11 cellular contexts compared by ENCODE assay signal in the genomic region with DNA sequence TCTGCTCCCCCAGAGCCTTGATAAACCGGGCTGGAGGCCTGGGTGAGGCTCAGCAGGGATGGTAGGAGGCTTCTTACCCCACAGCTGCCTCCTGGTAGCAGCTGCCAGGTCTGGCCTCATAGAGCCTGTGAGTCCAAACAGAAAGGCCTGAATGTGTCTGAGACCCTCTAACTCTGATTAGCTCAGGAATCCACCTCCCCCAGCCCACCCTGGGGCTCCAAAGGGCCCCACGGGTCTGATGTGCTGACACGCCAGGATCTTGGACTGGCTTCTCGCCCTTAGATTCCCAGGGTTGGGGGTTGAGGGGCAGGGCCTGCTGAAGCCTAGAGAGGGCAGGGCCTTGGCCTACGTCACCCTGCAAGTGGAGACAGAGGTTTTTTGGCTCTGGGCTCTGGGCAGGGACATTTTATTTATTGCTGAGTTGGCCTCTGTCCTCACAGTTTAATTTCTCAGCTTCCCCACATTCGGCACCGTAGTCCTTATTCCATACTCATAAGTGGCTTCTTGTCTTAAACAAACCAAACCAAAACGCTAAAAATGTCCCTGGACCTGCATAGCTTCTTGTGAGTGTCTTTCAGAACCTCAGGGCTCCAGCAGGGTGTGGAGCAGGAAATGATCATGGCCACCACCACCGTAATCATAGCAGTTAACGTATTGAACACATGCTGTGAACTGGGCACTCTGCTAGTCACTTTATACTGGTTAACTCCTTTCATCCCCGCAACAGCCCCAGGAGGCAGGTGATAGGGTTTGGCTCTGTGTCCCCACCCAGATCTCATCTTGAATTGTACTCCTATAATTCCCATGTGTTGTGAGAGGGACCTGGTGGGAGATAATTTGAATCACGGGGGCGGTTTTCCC. TPM values are rescaled to one million over a fixed set of nuclear protein-coding genes. Genes with fewer than 3 reads are reported as not detected.
DNase-seq lines count a peak whose midpoint lies in the region; ATAC-seq and TF ChIP-seq lines count a peak whose summit lies in the region.
"Had no signal": no experiment of that assay in that cellular context is flagged by ENCODE, and none has a peak within 500 bp of the region (broad histone marks: within the 10 kb centered on the region; RNA-seq: fewer than 3 reads in every experiment).

No MANE protein-coding gene starts in this region.

- 74 to 75% methylated on average over 13 of the region's 13 CpGs for WGBS in ectodermal cell, 2 experiments
- WGBS in mesendoderm (ENCODE audit: extremely low coverage, insufficient coverage, low lambda C conversion rate): no CpG with 5 or more reads among the region's 13 CpGs
- WGBS in testis, 2 donors: 37 to 46% methylated on average over 13 of the region's 13 CpGs

- H3K36me3 Mint-ChIP-seq in Calu3 (ENCODE audit: insufficient read depth, unreplicated experiment): no peaks in the 10 kb centered on the region

- H3K9ac ChIP-seq in NT2/D1 (ENCODE audit: insufficient read length, low read depth): peak overlapping the region; percentile 3
- H3K9ac ChIP-seq in mesendoderm (ENCODE audit: low read length): peak overlapping the region; percentile 10

- H3K9me3 ChIP-seq in NT2/D1 (ENCODE audit: insufficient read depth, low read length) (no peaks in the 10 kb centered on the region), ectodermal cell (ENCODE audit: control insufficient read depth, low read length) (no peaks in the 10 kb centered on the region), testis (no peaks in the 10 kb centered on the region)

- H4K5ac ChIP-seq in mesendoderm (ENCODE audit: low read length): no peak overlapping the region

- H3K23ac ChIP-seq in mesendoderm (ENCODE audit: low read length): peak overlapping the region; percentile 87

- CTCF ChIA-PET in Calu3 (lab: Charles Lee): no interaction called here

- H3K79me2 ChIP-seq in mesendoderm (ENCODE audit: control insufficient read depth, insufficient read depth, low read length): no peaks in the 10 kb centered on the region

- H3K18ac ChIP-seq in mesendoderm (ENCODE audit: low read length): peak overlapping the region; percentile 79

- H3K4ac ChIP-seq in mesendoderm (ENCODE audit: low read depth, low read length): peak overlapping the region; percentile 90

- H3K4me1 Mint-ChIP-seq in Calu3 (ENCODE audit: low read depth, unreplicated experiment): peaks cover 8% of the 10 kb centered on the region

- H3K27me3 ChIP-seq in NT2/D1 (ENCODE audit: insufficient read depth, insufficient read length): no peaks in the 10 kb centered on the region
- H3K27me3 ChIP-seq in ectodermal cell (ENCODE audit: control insufficient read depth, insufficient read depth, low read length, poor library complexity, severe bottlenecking): no peaks in the 10 kb centered on the region
- no peaks in the 10 kb centered on the region for H3K27me3 ChIP-seq in mesendoderm (ENCODE audit: insufficient read depth, low read length, poor library complexity)
- no peaks in the 10 kb centered on the region for H3K27me3 ChIP-seq in testis

- H3K9me3 Mint-ChIP-seq in Calu3 (ENCODE audit: low read depth, unreplicated experiment): no peaks in the 10 kb centered on the region

- DNase-seq in NT2/D1 (ENCODE audit: low read depth, low spot score): no peak
- peak; percentile 80 for DNase-seq in mesendoderm
- peak; percentile 39 for DNase-seq in testis
- DNase-seq in Calu3: no peak
- DNase-seq: NCI-H1048; stimulated activated naive CD8-positive, alpha-beta T cell treated with anti-CD3 and anti-CD28 coated beads, Interleukin-15, Interleukin-2, amounts not matched to agents 100 U/mL and 50 U/mL, for 24 hours had no signal

- no peaks in the 10 kb centered on the region for H3K36me3 ChIP-seq in NT2/D1 (ENCODE audit: insufficient read depth, insufficient read length, low read length)
- no peaks in the 10 kb centered on the region for H3K36me3 ChIP-seq in ectodermal cell (ENCODE audit: control insufficient read depth, insufficient read depth, low read length)
- H3K36me3 ChIP-seq in mesendoderm (ENCODE audit: control insufficient read depth, insufficient read depth, low read length): no peaks in the 10 kb centered on the region
- no peaks in the 10 kb centered on the region for H3K36me3 ChIP-seq in testis (ENCODE audit: low read depth, missing control alignments)

- peak overlapping the region; percentile 73 for H3K56ac ChIP-seq in mesendoderm (ENCODE audit: low read length)

- intact Hi-C loops in testis (cut with DNase I; ENCODE audit: low total_unique reads) (no loop called here), Calu3 (cut with micrococcal nuclease; ENCODE audit: unreplicated experiment) (no loop called here)

- H3K27ac Mint-ChIP-seq in Calu3 (ENCODE audit: unreplicated experiment): no peak overlapping the region

- no peaks in the 10 kb centered on the region for H3K27me3 Mint-ChIP-seq in Calu3 (ENCODE audit: unreplicated experiment)

- H3K27ac ChIP-seq in ectodermal cell (ENCODE audit: insufficient read depth, low read depth, low read length, poor library complexity, severe bottlenecking) (peak overlapping the region; percentile 64), mesendoderm (ENCODE audit: low read depth, low read length) (peak overlapping the region; percentile 31), testis (peak overlapping the region; percentile 53 to 88)

- ATAC-seq in GM19455 (IDR thresholded peaks at IDR 0.05; ENCODE audit: unreplicated experiment) (no peak), HG02610 (IDR thresholded peaks at IDR 0.05; ENCODE audit: unreplicated experiment) (no peak), HG02870 (IDR thresholded peaks at IDR 0.05; ENCODE audit: unreplicated experiment) (no peak)
- ATAC-seq: stimulated activated naive CD8-positive, alpha-beta T cell treated with anti-CD3 and anti-CD28 coated beads, Interleukin-15, Interleukin-2, amounts not matched to agents 100 U/mL and 50 U/mL, for 24 hours had no signal

- H3K4me1 ChIP-seq in NT2/D1 (ENCODE audit: insufficient read depth, insufficient read length) (peaks cover 7% of the 10 kb centered on the region), ectodermal cell (ENCODE audit: control insufficient read depth, insufficient read depth, low read length) (peaks cover 24% of the 10 kb centered on the region), mesendoderm (ENCODE audit: control insufficient read depth, low read depth, low read length) (peaks cover 14% of the 10 kb centered on the region), testis (peaks cover 31% of the 10 kb centered on the region)

- H2BK5ac ChIP-seq in mesendoderm (ENCODE audit: low read length): peak overlapping the region; percentile 16

- peak overlapping the region; percentile 1 for H2BK120ac ChIP-seq in mesendoderm (ENCODE audit: low read depth, low read length)

- H3K4me3 ChIP-seq in NT2/D1 (ENCODE audit: insufficient read length, low read depth) (no peak overlapping the region), ectodermal cell (ENCODE audit: insufficient read depth, low read depth, low read length) (no peak overlapping the region), mesendoderm (ENCODE audit: low read length) (no peak overlapping the region), testis (no peak overlapping the region)

- BruUV-seq in Calu3 (replicated peaks; lab: Mats Ljungman, UMichigan): no TSS peak

- no peak overlapping the region for H4K8ac ChIP-seq in mesendoderm (ENCODE audit: low read depth, low read length)

- H3K4me3 Mint-ChIP-seq in Calu3 (ENCODE audit: low read depth, unreplicated experiment): no peak overlapping the region

- no peak overlapping the region for H2AK5ac ChIP-seq in mesendoderm (ENCODE audit: low read length)

- TF ChIP-seq POLR2A in testis (IDR thresholded peaks at IDR 0.05): no peak

- H2BK15ac ChIP-seq in mesendoderm (replicated peaks; ENCODE audit: low read depth): no peak overlapping the region

- H3K79me1 ChIP-seq in mesendoderm (ENCODE audit: low read length): peaks cover 12% of the 10 kb centered on the region

- no peak for TF ChIP-seq CTCF in testis (IDR thresholded peaks at IDR 0.05)
- TF ChIP-seq CTCF in Calu3 (IDR thresholded peaks at IDR 0.05; ENCODE audit: unreplicated experiment): no peak

- H3K4me2 ChIP-seq in mesendoderm (ENCODE audit: low read length): no peak overlapping the region

RNA-seq across cellular contexts. Expression of a gene that starts 25.1 kb away (rescaled TPM):
- 20.4 TPM for polyA plus RNA-seq in ectodermal cell (2013, experiment 1 of 4)
- polyA plus RNA-seq in ectodermal cell (2013, experiment 2 of 4): 23.9 TPM
- polyA plus RNA-seq in ectodermal cell (2013, experiment 3 of 4): 15.3 TPM
- 18.6 TPM for polyA plus RNA-seq in ectodermal cell (2013, experiment 4 of 4)
- 11.9 TPM for polyA plus RNA-seq in mesendoderm (2013, experiment 1 of 2)
- 12.3 TPM for polyA plus RNA-seq in mesendoderm (2013, experiment 2 of 2)
- 10 to 100 TPM; 24.4 to 28.6 TPM for total RNA-seq in testis
- polyA plus RNA-seq in testis (ENCODE audit: insufficient read depth, low read depth, low replicate concordance): 16.8 TPM
- 63.1 and 67.4 TPM in 2 replicates for total RNA-seq in Calu3 (2022)

RNA-seq across cellular contexts. Expression of a gene that starts 31.1 kb away (rescaled TPM):
- not detected for polyA plus RNA-seq in ectodermal cell (2013, experiment 1 of 4)
- not detected for polyA plus RNA-seq in ectodermal cell (2013, experiment 2 of 4)
- not detected for polyA plus RNA-seq in ectodermal cell (2013, experiment 3 of 4)
- not detected for polyA plus RNA-seq in ectodermal cell (2013, experiment 4 of 4)
- not detected for polyA plus RNA-seq in mesendoderm (2013, experiment 1 of 2)
- not detected for polyA plus RNA-seq in mesendoderm (2013, experiment 2 of 2)
- total RNA-seq in testis: not detected
- not detected for polyA plus RNA-seq in testis (ENCODE audit: insufficient read depth, low read depth, low replicate concordance)
- not detected in 2 replicates for total RNA-seq in Calu3 (2022)
- total RNA-seq: pulmonary artery endothelial cell had no signal

Comparison
In these comparisons a context has a peak if more than half of its experiments do, and no peak if none do; other contexts are left out.
1. DNase-seq: peak in mesendoderm (single experiment) and testis (single experiment); none in NT2/D1 (single experiment) and Calu3 (single experiment).
2. Peak in every context shown above with its lines, with median percentiles within 50 percentile points of each other: H3K27ac ChIP-seq.